ENCODE assay signal across 31 cellular contexts in the genomic region with DNA sequence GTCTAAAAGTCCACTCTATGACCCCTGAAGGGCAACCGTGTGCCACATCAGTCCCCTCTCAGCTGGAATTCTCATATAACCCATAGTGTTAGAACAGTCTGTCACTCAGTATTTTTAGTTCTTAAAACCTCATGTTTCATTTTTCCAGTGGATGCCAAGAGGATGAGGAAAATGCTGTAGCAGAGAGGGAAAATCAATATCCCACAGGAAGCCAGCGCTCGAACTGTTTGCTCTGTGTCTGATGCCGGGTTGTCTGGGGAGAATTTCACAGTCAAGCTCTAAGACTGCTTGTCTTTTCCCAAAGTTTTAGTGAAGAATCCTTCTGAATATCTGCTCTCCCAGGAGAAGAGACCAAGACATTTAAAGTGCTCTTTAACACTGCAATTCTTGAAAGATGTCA.
"Had no signal": no experiment of that assay in that cellular context is flagged by ENCODE, and none has a peak within 500 bp of the region (broad histone marks: within the 10 kb centered on the region; RNA-seq: fewer than 3 reads in every experiment).

No MANE protein-coding gene starts in this region.

- H3K4me3 ChIP-seq: body of pancreas, esophagus muscularis mucosa, gastrocnemius medialis had no signal

- H3K36me3 ChIP-seq: esophagus muscularis mucosa, gastrocnemius medialis, WERI-Rb-1 had no signal

- ATAC-seq: activated CD4-positive, CD25-positive, alpha-beta regulatory T cell treated with anti-CD3 and anti-CD28 coated beads, Interleukin-2, amount 50 U/mL, for 24 hours; activated CD8-positive, alpha-beta T cell treated with anti-CD3 and anti-CD28 coated beads for 36 hours; activated T-cell treated with anti-CD3 and anti-CD28 coated beads, Interleukin-2, amount 50 U/mL, for 4 hours; activated T-helper 17 cell treated with anti-CD3 and anti-CD28 coated beads, Interleukin-2, amount 50 U/mL, for 72 hours; body of pancreas; effector memory CD8-positive, alpha-beta T cell; foreskin keratinocyte; gastrocnemius medialis; T-helper 17 cell had no signal

- H3K9me3 Mint-ChIP-seq: activated B cell treated with CpG ODN at 0.5 μM for 24 hours; activated CD8-positive, alpha-beta T cell treated with anti-CD3 and anti-CD28 coated beads for 36 hours; activated T-cell treated with anti-CD3 and anti-CD28 coated beads, Interleukin-2, amount 50 U/mL, for 4 hours; T-helper 2 cell treated with Interferon-gamma antibody and Interleukin-4, amounts not matched to agents 5 μg/mL and 100 μg/mL, for 36 hours had no signal

- H3K4me1 Mint-ChIP-seq: activated B cell treated with CpG ODN at 0.5 μM for 24 hours; activated T-helper 17 cell treated with anti-CD3 and anti-CD28 coated beads, Interleukin-2, amount 50 U/mL, for 72 hours had no signal

- H3K27me3 ChIP-seq: body of pancreas, esophagus muscularis mucosa, foreskin keratinocyte had no signal

- H3K27me3 Mint-ChIP-seq: activated CD8-positive, alpha-beta T cell treated with anti-CD3 and anti-CD28 coated beads for 36 hours; activated T-helper 17 cell treated with anti-CD3 and anti-CD28 coated beads, Interleukin-2, amount 50 U/mL, for 72 hours; effector memory CD8-positive, alpha-beta T cell had no signal

- H3K36me3 Mint-ChIP-seq: activated naive CD8-positive, alpha-beta T cell had no signal

- H3K27ac Mint-ChIP-seq: activated B cell treated with CpG ODN at 0.5 μM for 24 hours; activated CD8-positive, alpha-beta T cell treated with anti-CD3 and anti-CD28 coated beads for 36 hours; activated naive CD8-positive, alpha-beta T cell; activated T-helper 17 cell treated with anti-CD3 and anti-CD28 coated beads, Interleukin-2, amount 50 U/mL, for 72 hours; effector memory CD8-positive, alpha-beta T cell; T-helper 17 cell; T-helper 2 cell treated with Interferon-gamma antibody and Interleukin-4, amounts not matched to agents 5 μg/mL and 100 μg/mL, for 36 hours had no signal

- DNase-seq: activated B cell treated with CpG ODN at 0.5 μM for 24 hours; activated CD4-positive, alpha-beta T cell treated with anti-CD3 and anti-CD28 coated beads for 48 hours; activated CD4-positive, alpha-beta T cell treated with anti-CD3 and anti-CD28 coated beads, Interleukin-2, amount 50 U/mL, for 1 hour; activated CD4-positive, alpha-beta T cell treated with anti-CD3 and anti-CD28 coated beads, Interleukin-2, amount 50 U/mL, for 48 hours; activated CD8-positive, alpha-beta memory T cell treated with anti-CD3 and anti-CD28 coated beads for 24 hours; activated CD8-positive, alpha-beta T cell treated with anti-CD3 and anti-CD28 coated beads for 36 hours; activated effector memory CD4-positive, alpha-beta T cell treated with Interleukin-2 at 50 U/mL for 16 hours; activated gamma-delta T cell treated with Interleukin-2 at 50 U/mL for 16 hours; activated naive CD4-positive, alpha-beta T cell treated with anti-CD3 and anti-CD28 coated beads, Interleukin-2, amount 50 U/mL, for 16 hours; activated naive CD4-positive, alpha-beta T cell treated with Interleukin-2 at 50 U/mL for 16 hours; activated T-cell treated with anti-CD3 and anti-CD28 coated beads, Interleukin-2, amount 50 U/mL, for 4 hours; amniotic stem cell; anterior cingulate cortex; body of pancreas; caudate nucleus; cortex of kidney; dermis blood vessel endothelial cell; effector CD4-positive, alpha-beta T cell; effector memory CD8-positive, alpha-beta T cell; erythroblast; foreskin keratinocyte; gastrocnemius medialis; T-helper 1 cell; T-helper 17 cell; T1000; WERI-Rb-1 had no signal

- H3K4me3 Mint-ChIP-seq: activated B cell treated with CpG ODN at 0.5 μM for 24 hours; activated CD8-positive, alpha-beta T cell treated with anti-CD3 and anti-CD28 coated beads for 36 hours; activated naive CD8-positive, alpha-beta T cell; activated T-cell treated with anti-CD3 and anti-CD28 coated beads, Interleukin-2, amount 50 U/mL, for 4 hours; activated T-helper 17 cell treated with anti-CD3 and anti-CD28 coated beads, Interleukin-2, amount 50 U/mL, for 72 hours; effector memory CD8-positive, alpha-beta T cell; T-helper 17 cell; T-helper 2 cell treated with Interferon-gamma antibody and Interleukin-4, amounts not matched to agents 5 μg/mL and 100 μg/mL, for 36 hours had no signal

- H3K9me3 ChIP-seq: body of pancreas, esophagus muscularis mucosa, gastrocnemius medialis had no signal

- H3K27ac ChIP-seq: body of pancreas, esophagus muscularis mucosa, foreskin keratinocyte, gastrocnemius medialis, WERI-Rb-1 had no signal

- H3K4me1 ChIP-seq: body of pancreas, esophagus muscularis mucosa, foreskin keratinocyte, gastrocnemius medialis had no signal
